8 cellular contexts compared by ENCODE assay signal in genomic region chr14:104826197-104826857, GRCh38. TPM values are rescaled to one million over a fixed set of nuclear protein-coding genes. Genes with fewer than 3 reads are reported as not detected.
DNase-seq lines count a peak whose midpoint lies in the region; ATAC-seq, FAIRE-seq and TF ChIP-seq lines count a peak whose summit lies in the region.

No MANE protein-coding gene starts in this region.

- CTCF ChIA-PET in HepG2 (lab: Yijun Ruan, JAX; ENCODE audit: low intra/inter-chr PET ratio, low total read pairs): interaction anchor here (0.7 to 3.0 kb wide), 3 partner anchors 25 to 58 kb away, joined by 3 to 10 read pairs (median 4); partner anchors contain the start of gene ZBTB42

- WGBS in HepG2 (ENCODE audit: low lambda C conversion rate): 3% methylated on average over 5 of the region's 54 CpGs

- no peak overlapping the region for H2AFZ ChIP-seq in HepG2 (ENCODE audit: low read length)

- peak; percentile 73 for DNase-seq in NCI-H1436 (lab: John Stamatoyannopoulos, UW)
- DNase-seq in NCI-H1436 treated with DMSO at 0.1 percent for 48 hours (lab: John Stamatoyannopoulos, UW): no peak
- DNase-seq in NCI-H510A treated with DMSO at 0.1 percent for 48 hours (lab: John Stamatoyannopoulos, UW): peak; percentile 73
- peak; percentile 96 for DNase-seq in activated CD4-positive, alpha-beta T cell treated with anti-CD3 and anti-CD28 coated beads for 48 hours
- DNase-seq in coronary artery (ENCODE audit: low spot score): peak; percentile 92
- peak; percentile 65 for DNase-seq in HepG2 (ENCODE audit: low spot score)
- DNase-seq in stimulated activated CD4-positive, alpha-beta T cell treated with anti-CD3 and anti-CD28 coated beads, Interleukin-2, amount 100 ng/mL, for 48 hours: peak; percentile 98 to 99

- no peaks in the 10 kb centered on the region for H3K36me3 ChIP-seq in HepG2 (replicated peaks in 1 of 2; ENCODE audit: control insufficient read depth in 1 of 2, insufficient read depth in 2 of 2, low read length in 2 of 2)

- no peaks in the 10 kb centered on the region for H4K20me1 ChIP-seq in HepG2 (ENCODE audit: insufficient read depth, low read length)

- TF ChIP-seq POLR2A in HepG2 (IDR thresholded peaks at IDR 0.05; ENCODE audit: insufficient read depth in 1 of 2, low read depth in 2 of 2, low read length in 2 of 2): peak in 1 of 2 experiments; percentile 72; a peak in 2 of 4 replicates

- no peak for FAIRE-seq in HepG2 (lab: Jason Lieb, UNC)

- no peaks in the 10 kb centered on the region for H3K9me3 ChIP-seq in HepG2 (ENCODE audit: low read length)

- in situ Hi-C loops in HepG2 (cut with HindIII; ENCODE audit: extremely low pct_ligation_motif_present, low pct_unique_long_range_greater_than_20kb): loop anchor here (5.0 to 10.0 kb wide), 2 partner anchors 41 to 172 kb away; partner anchors contain the start of gene CEP170B

- peak overlapping the region; percentile 95 for H3K4me2 ChIP-seq in HepG2 (ENCODE audit: low read depth, low read length)

- peak; percentile 40; the same call in 1 of the 2 replicates for TF ChIP-seq RAD21 in HepG2 (CRISPR knock-in tag; IDR thresholded peaks at IDR 0.05)

- H3K79me2 ChIP-seq in HepG2 (ENCODE audit: insufficient read depth, low read length): no peaks in the 10 kb centered on the region

- no TSS peak for BruUV-seq in HepG2 (replicated peaks; lab: Mats Ljungman, UMichigan)

- H3K27me3 ChIP-seq in HepG2 (ENCODE audit: control insufficient read depth in 1 of 2, insufficient read depth in 2 of 2, low read length in 2 of 2): no peaks in the 10 kb centered on the region; a peak in 1 of 5 replicates

- POLR2A ChIA-PET in HepG2 (lab: Yijun Ruan, JAX): interaction anchor here (0.8 to 2.8 kb wide), 12 partner anchors 21 to 161 kb away, joined by 3 to 36 read pairs (median 4); partner anchors contain the start of genes CEP170B, SIVA1 and ZBTB42

- peaks cover 29% of the 10 kb centered on the region for H3K4me1 ChIP-seq in HepG2 (ENCODE audit: insufficient read depth, low read length)

- H3K4me3 ChIP-seq in coronary artery (peak overlapping the region; percentile 78), HepG2 (replicated peaks in 1 of 3; ENCODE audit: insufficient read depth in 1 of 3, low read depth in 2 of 3, low read length in 3 of 3) (peak overlapping the region; percentile 66 to 82 (median 77))

- intact Hi-C loops in HepG2 (cut with micrococcal nuclease; ENCODE audit: unreplicated experiment): loop anchor here (2.0 kb wide), 1 partner anchor 38 kb away; the partner anchor contains the start of gene CEP170B

- ATAC-seq in HG03175 (IDR thresholded peaks at IDR 0.05; ENCODE audit: unreplicated experiment): peak; percentile 77
- ATAC-seq in HepG2: peak; percentile 75

- peak overlapping the region; percentile 64 for H3K9ac ChIP-seq in HepG2 (ENCODE audit: insufficient read depth, low read depth, low read length)

- H3K27ac ChIP-seq in coronary artery (peak overlapping the region; percentile 4 to 48), HepG2 (ENCODE audit: extremely low read length, insufficient read depth, low read length) (peak overlapping the region; percentile 56)

- TF ChIP-seq EP300 in HepG2 (IDR thresholded peaks at IDR 0.05; ENCODE audit: low read depth in 2 of 2, low read length in 2 of 2): no peak
- TF ChIP-seq EP300 in HepG2 (CRISPR knock-in tag; IDR thresholded peaks at IDR 0.05; ENCODE audit: borderline replicate concordance): no peak

- TF ChIP-seq CTCF in coronary artery (IDR thresholded peaks at IDR 0.05) (peak; percentile 92), HepG2 (CRISPR knock-in tag; IDR thresholded peaks at IDR 0.05) (peak; percentile 83)

TF ChIP-seq in HepG2, 621 proteins besides CTCF, POLR2A, EP300 and RAD21 (continues in another document):
- TF ChIP-seq ZNF510 (CRISPR knock-in tag; IDR thresholded peaks at IDR 0.05; ENCODE audit: low read depth) (0 out of 2 replicates have a peak, but pooled peaks have one; percentile 1), SALL1 (CRISPR knock-in tag; IDR thresholded peaks at IDR 0.05) (peak; percentile 11; the same call in 1 of the 2 replicates)

RNA-seq across cellular contexts. Expression of gene ZBTB42, which starts 25.4 kb away (rescaled TPM):
- total RNA-seq in HepG2 (2016; rRNA removed; fragmentation: Illumina TruSeq; extraction: Trizol): 3.2 and 4.2 TPM in 2 replicates
- total RNA-seq in HepG2 (2016; cell fraction: cytosol; rRNA removed; fragmentation: Illumina TruSeq; extraction: Trizol; ENCODE audit: low read depth): 1.2 and 1.6 TPM in 2 replicates
- total RNA-seq in HepG2 (2016; cell fraction: insoluble cytoplasmic fraction; rRNA removed; fragmentation: Illumina TruSeq; extraction: Trizol): 2.4 and 3.9 TPM in 2 replicates
- 4.3 and 4.4 TPM in 2 replicates for total RNA-seq in HepG2 (2016; cell fraction: membrane; rRNA removed; fragmentation: Illumina TruSeq; extraction: Trizol)
- 3.6 and 4.2 TPM in 2 replicates for total RNA-seq in HepG2 (2016; cell fraction: nucleus; rRNA removed; fragmentation: Illumina TruSeq; extraction: Trizol)
- 2.8 and 4.0 TPM in 2 replicates for polyA plus RNA-seq in HepG2 (2011; rRNA removed)
- polyA plus RNA-seq in HepG2 (2011; cell fraction: cytosol; rRNA removed): 3.7 and 4.3 TPM in 2 replicates
- polyA plus RNA-seq in HepG2 (2011; cell fraction: nucleus; rRNA removed): 7.2 and 7.5 TPM in 2 replicates
- 3.6 and 4.3 TPM in 2 replicates for polyA plus RNA-seq in HepG2 (2012)
- 1.0 and 1.1 TPM in 2 replicates for polyA plus RNA-seq in HepG2 (2016; cell fraction: cytosol; fragmentation: Illumina TruSeq; extraction: Trizol; ENCODE audit: low read depth)
- polyA plus RNA-seq in HepG2 (2016; cell fraction: insoluble cytoplasmic fraction; fragmentation: Illumina TruSeq; extraction: Trizol; ENCODE audit: low read depth): 2.3 and 2.7 TPM in 2 replicates
- 3.4 and 3.5 TPM in 2 replicates for polyA plus RNA-seq in HepG2 (2016; cell fraction: membrane; fragmentation: Illumina TruSeq; extraction: Trizol; ENCODE audit: low read depth)
- 2.8 and 3.1 TPM in 2 replicates for polyA plus RNA-seq in HepG2 (2016; cell fraction: nucleus; fragmentation: Illumina TruSeq; extraction: Trizol; ENCODE audit: insufficient read depth, low read depth)
- 6.6 and 17.0 TPM in 2 replicates for polyA minus RNA-seq in HepG2 (2011; rRNA and poly(A)+ RNA removed; ENCODE audit: low replicate concordance)
- 6.2 and 8.1 TPM in 2 replicates for polyA minus RNA-seq in HepG2 (2011; cell fraction: cytosol; rRNA and poly(A)+ RNA removed)
- polyA minus RNA-seq in HepG2 (2011; cell fraction: nucleus; rRNA and poly(A)+ RNA removed): 8.2 TPM in 2 replicates

RNA-seq across cellular contexts. Expression of gene AKT1, which starts 30.8 kb away (rescaled TPM):
- total RNA-seq in HepG2 (2016; rRNA removed; fragmentation: Illumina TruSeq; extraction: Trizol): 85.7 and 96.2 TPM in 2 replicates
- 66.8 and 84.2 TPM in 2 replicates for total RNA-seq in HepG2 (2016; cell fraction: cytosol; rRNA removed; fragmentation: Illumina TruSeq; extraction: Trizol; ENCODE audit: low read depth)
- total RNA-seq in HepG2 (2016; cell fraction: insoluble cytoplasmic fraction; rRNA removed; fragmentation: Illumina TruSeq; extraction: Trizol): 76.8 and 97.9 TPM in 2 replicates
- total RNA-seq in HepG2 (2016; cell fraction: membrane; rRNA removed; fragmentation: Illumina TruSeq; extraction: Trizol): 171 and 190 TPM in 2 replicates
- total RNA-seq in HepG2 (2016; cell fraction: nucleus; rRNA removed; fragmentation: Illumina TruSeq; extraction: Trizol): 48.2 and 57.1 TPM in 2 replicates
- polyA plus RNA-seq in HepG2 (2011; rRNA removed): 116 and 135 TPM in 2 replicates
- 114 and 136 TPM in 2 replicates for polyA plus RNA-seq in HepG2 (2011; cell fraction: cytosol; rRNA removed)
- 362 and 435 TPM in 2 replicates for polyA plus RNA-seq in HepG2 (2011; cell fraction: nucleus; rRNA removed)
- 58.6 and 80.7 TPM in 2 replicates for polyA plus RNA-seq in HepG2 (2012)
- polyA plus RNA-seq in HepG2 (2016; cell fraction: cytosol; fragmentation: Illumina TruSeq; extraction: Trizol; ENCODE audit: low read depth): 81.6 and 107 TPM in 2 replicates
- 105 and 119 TPM in 2 replicates for polyA plus RNA-seq in HepG2 (2016; cell fraction: insoluble cytoplasmic fraction; fragmentation: Illumina TruSeq; extraction: Trizol; ENCODE audit: low read depth)
- 182 and 194 TPM in 2 replicates for polyA plus RNA-seq in HepG2 (2016; cell fraction: membrane; fragmentation: Illumina TruSeq; extraction: Trizol; ENCODE audit: low read depth)
- 146 and 159 TPM in 2 replicates for polyA plus RNA-seq in HepG2 (2016; cell fraction: nucleus; fragmentation: Illumina TruSeq; extraction: Trizol; ENCODE audit: insufficient read depth, low read depth)
- 159 and 183 TPM in 2 replicates for polyA minus RNA-seq in HepG2 (2011; rRNA and poly(A)+ RNA removed; ENCODE audit: low replicate concordance)
- polyA minus RNA-seq in HepG2 (2011; cell fraction: cytosol; rRNA and poly(A)+ RNA removed): 76.1 and 78.3 TPM in 2 replicates
- 46.7 and 48.0 TPM in 2 replicates for polyA minus RNA-seq in HepG2 (2011; cell fraction: nucleus; rRNA and poly(A)+ RNA removed)

RNA-seq across cellular contexts. Expression of gene CEP170B, which starts 38.7 kb away (rescaled TPM):
- total RNA-seq in HepG2 (2016; rRNA removed; fragmentation: Illumina TruSeq; extraction: Trizol): 4.4 and 8.8 TPM in 2 replicates
- 1.9 and 3.8 TPM in 2 replicates for total RNA-seq in HepG2 (2016; cell fraction: cytosol; rRNA removed; fragmentation: Illumina TruSeq; extraction: Trizol; ENCODE audit: low read depth)
- 3.5 and 8.9 TPM in 2 replicates for total RNA-seq in HepG2 (2016; cell fraction: insoluble cytoplasmic fraction; rRNA removed; fragmentation: Illumina TruSeq; extraction: Trizol)
- total RNA-seq in HepG2 (2016; cell fraction: membrane; rRNA removed; fragmentation: Illumina TruSeq; extraction: Trizol): 2.8 and 3.2 TPM in 2 replicates
- 7.2 and 8.8 TPM in 2 replicates for total RNA-seq in HepG2 (2016; cell fraction: nucleus; rRNA removed; fragmentation: Illumina TruSeq; extraction: Trizol)
- polyA plus RNA-seq in HepG2 (2011; rRNA removed): 4.3 and 6.2 TPM in 2 replicates
- polyA plus RNA-seq in HepG2 (2011; cell fraction: cytosol; rRNA removed): 3.5 and 4.9 TPM in 2 replicates
- 25.2 and 37.7 TPM in 2 replicates for polyA plus RNA-seq in HepG2 (2011; cell fraction: nucleus; rRNA removed)
- polyA plus RNA-seq in HepG2 (2012): 7.4 and 10.5 TPM in 2 replicates
- polyA plus RNA-seq in HepG2 (2016; cell fraction: cytosol; fragmentation: Illumina TruSeq; extraction: Trizol; ENCODE audit: low read depth): 0.50 and 0.58 TPM in 2 replicates
- 4.9 and 7.1 TPM in 2 replicates for polyA plus RNA-seq in HepG2 (2016; cell fraction: insoluble cytoplasmic fraction; fragmentation: Illumina TruSeq; extraction: Trizol; ENCODE audit: low read depth)
- polyA plus RNA-seq in HepG2 (2016; cell fraction: membrane; fragmentation: Illumina TruSeq; extraction: Trizol; ENCODE audit: low read depth): 1.8 and 2.2 TPM in 2 replicates
- polyA plus RNA-seq in HepG2 (2016; cell fraction: nucleus; fragmentation: Illumina TruSeq; extraction: Trizol; ENCODE audit: insufficient read depth, low read depth): 43.8 and 50.2 TPM in 2 replicates
- polyA minus RNA-seq in HepG2 (2011; rRNA and poly(A)+ RNA removed; ENCODE audit: low replicate concordance): 6.4 and 7.9 TPM in 2 replicates
- polyA minus RNA-seq in HepG2 (2011; cell fraction: cytosol; rRNA and poly(A)+ RNA removed): 4.6 and 7.0 TPM in 2 replicates
- 4.1 and 5.7 TPM in 2 replicates for polyA minus RNA-seq in HepG2 (2011; cell fraction: nucleus; rRNA and poly(A)+ RNA removed)
